Comparison of ENCODE assay signal across 8 cellular contexts in the genomic region with DNA sequence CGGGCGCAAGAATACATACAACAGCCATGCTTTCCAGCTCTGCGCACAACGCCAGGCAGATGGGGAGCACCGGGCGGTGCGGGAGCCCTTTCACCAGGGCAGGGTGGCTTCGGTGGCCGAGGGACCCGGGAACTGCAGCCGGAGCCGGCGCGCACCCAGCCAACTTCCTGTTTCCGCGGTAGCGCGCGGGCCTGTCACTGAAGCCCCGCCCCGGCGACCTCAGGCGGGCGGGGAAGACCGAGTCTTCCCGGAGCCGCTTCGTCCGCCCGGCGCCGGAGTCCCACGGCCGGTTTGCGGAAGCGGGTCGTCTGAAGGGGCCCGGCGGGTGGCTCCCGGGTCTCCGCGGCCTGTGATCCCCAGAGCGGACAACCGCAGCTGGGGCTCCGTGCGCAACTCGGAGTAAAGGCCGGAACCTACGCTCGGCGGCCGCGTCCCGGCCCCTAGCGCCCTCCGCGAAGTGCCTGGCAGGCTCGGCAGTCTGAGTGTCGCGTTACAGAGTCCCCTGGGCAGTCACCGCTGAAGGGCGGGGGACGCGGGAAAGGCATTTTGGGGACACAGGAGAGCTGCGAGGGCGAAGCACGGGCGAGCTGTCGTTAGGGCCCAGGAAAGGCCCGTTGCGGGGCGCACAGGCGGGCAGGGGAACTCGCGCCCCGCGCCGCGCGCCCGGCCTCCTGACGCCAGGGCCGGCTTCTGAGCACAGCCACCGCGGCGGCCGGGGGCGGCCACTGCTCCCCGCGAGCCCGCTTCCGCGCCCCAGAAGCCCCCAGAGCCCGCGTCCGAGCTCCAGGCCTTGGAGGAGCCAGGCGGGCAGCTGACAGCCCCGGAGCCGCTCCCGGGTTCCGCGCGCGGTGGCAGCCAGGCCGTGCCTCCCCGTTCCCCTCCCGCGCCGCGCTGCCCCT. TPM values are rescaled to one million over a fixed set of nuclear protein-coding genes. Genes with fewer than 3 reads are reported as not detected.
DNase-seq lines count a peak whose midpoint lies in the region; ATAC-seq and TF ChIP-seq lines count a peak whose summit lies in the region.

A gene with protein sequence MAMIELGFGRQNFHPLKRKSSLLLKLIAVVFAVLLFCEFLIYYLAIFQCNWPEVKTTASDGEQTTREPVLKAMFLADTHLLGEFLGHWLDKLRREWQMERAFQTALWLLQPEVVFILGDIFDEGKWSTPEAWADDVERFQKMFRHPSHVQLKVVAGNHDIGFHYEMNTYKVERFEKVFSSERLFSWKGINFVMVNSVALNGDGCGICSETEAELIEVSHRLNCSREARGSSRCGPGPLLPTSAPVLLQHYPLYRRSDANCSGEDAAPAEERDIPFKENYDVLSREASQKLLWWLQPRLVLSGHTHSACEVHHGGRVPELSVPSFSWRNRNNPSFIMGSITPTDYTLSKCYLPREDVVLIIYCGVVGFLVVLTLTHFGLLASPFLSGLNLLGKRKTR (minus strand): TSS at position 136 of the 899 bp plus-strand sequence. CDS start 11,053 bp downstream, outside the sequence.

- no peak for TF ChIP-seq EP300 in gastroesophageal sphincter (IDR thresholded peaks at IDR 0.05)
- peak; percentile 26 for TF ChIP-seq EP300 in suprapubic skin (IDR thresholded peaks at IDR 0.05)

- no peaks in the 10 kb centered on the region; the same call in 1 of the 2 replicates for H3K27me3 Mint-ChIP-seq in H9 (ENCODE audit: low read depth)
- no peaks in the 10 kb centered on the region for H3K27me3 Mint-ChIP-seq in activated naive CD4-positive, alpha-beta T cell treated with anti-CD3 and anti-CD28 coated beads for 36 hours (ENCODE audit: low read depth)

- no peak within 1 kb of the TSS for H4K8ac ChIP-seq in H9 (replicated peaks; ENCODE audit: insufficient read length, low read depth, low read length)

- H2BK120ac ChIP-seq in H9 (ENCODE audit: low read depth, low read length, poor library complexity, severe bottlenecking) = no peak within 1 kb of the TSS

- peaks cover 29 to 32% of the 10 kb centered on the region in 2 experiments for H3K4me1 Mint-ChIP-seq in H9
- peaks cover 24% of the 10 kb centered on the region for H3K4me1 Mint-ChIP-seq in activated naive CD4-positive, alpha-beta T cell treated with anti-CD3 and anti-CD28 coated beads for 36 hours (ENCODE audit: low read depth)

- H4K20me1 ChIP-seq in H9 (ENCODE audit: control insufficient read depth, insufficient read depth, insufficient read length) = no peaks in the 10 kb centered on the region
- H4K20me1 ChIP-seq in MM.1S (ENCODE audit: insufficient read depth, low read length) = no peaks in the 10 kb centered on the region

- H2AFZ ChIP-seq in H9 (ENCODE audit: low read length) (no peak within 1 kb of the TSS), MM.1S (ENCODE audit: low read length) (peak within 1 kb of the TSS; percentile 97)

- TF ChIP-seq POLR2A in gastroesophageal sphincter (IDR thresholded peaks at IDR 0.05) = peak; percentile 90 to 94
- peak; percentile 53 to 95 for TF ChIP-seq POLR2A in suprapubic skin (IDR thresholded peaks at IDR 0.05)

- no peak within 1 kb of the TSS for H3K4ac ChIP-seq in H9 (ENCODE audit: low read depth, low read length)

- CTCF ChIA-PET in activated naive CD4-positive, alpha-beta T cell treated with anti-CD3 and anti-CD28 coated beads for 36 hours (lab: Charles Lee) = no interaction called here

- H3T11ph ChIP-seq in H9 (ENCODE audit: low read length) = no peak within 1 kb of the TSS

- H3K36me3 ChIP-seq in MM.1S (replicated peaks; ENCODE audit: insufficient read depth, low read length) (no peaks in the 10 kb centered on the region), gastroesophageal sphincter (peaks cover 0 to 16% of the 10 kb centered on the region in 2 donors), suprapubic skin (peaks cover 5% of the 10 kb centered on the region)

- peaks cover 4% of the 10 kb centered on the region for H3K23me2 ChIP-seq in H9 (ENCODE audit: insufficient read length, low read depth, low read length, poor library complexity, severe bottlenecking)

- peak within 1 kb of the TSS; percentile 58; the same call in 1 of the 2 replicates for H3K14ac ChIP-seq in H9 (ENCODE audit: insufficient read depth, low read length)

- peak within 1 kb of the TSS; percentile 86 for H3K4me3 ChIP-seq in MM.1S (ENCODE audit: low read length)
- peak within 1 kb of the TSS; percentile 65 to 93 for H3K4me3 ChIP-seq in gastroesophageal sphincter
- peak within 1 kb of the TSS; percentile 90 for H3K4me3 ChIP-seq in suprapubic skin

- no peaks in the 10 kb centered on the region for H3K9me3 ChIP-seq in H9 (ENCODE audit: control insufficient read depth, low read depth, low read length)
- no peaks in the 10 kb centered on the region for H3K9me3 ChIP-seq in MM.1S (replicated peaks; ENCODE audit: insufficient read depth, low read length)
- H3K9me3 ChIP-seq in gastroesophageal sphincter = no peaks in the 10 kb centered on the region
- H3K9me3 ChIP-seq in suprapubic skin = no peaks in the 10 kb centered on the region

- no peak within 1 kb of the TSS for H4K5ac ChIP-seq in H9 (ENCODE audit: insufficient read length, low read depth, low read length)

- WGBS in H9 (ENCODE audit: extremely low coverage, insufficient read length, low lambda C conversion rate) = no CpG with 5 or more reads among the region's 110 CpGs
- 0% methylated on average over 14 of the region's 110 CpGs; no CpG with 5 or more reads in 1 of the 2 donors for WGBS in gastroesophageal sphincter (ENCODE audit: low coverage in 1 of 2), 2 donors
- WGBS in suprapubic skin = under 1% methylated on average over 58 of the region's 110 CpGs

- peak within 1 kb of the TSS; percentile 11 for H3K18ac ChIP-seq in H9 (ENCODE audit: insufficient read length, low read depth, low read length)

- H3K79me2 ChIP-seq in H9 (ENCODE audit: insufficient read depth, low read length) = no peaks in the 10 kb centered on the region
- H3K79me2 ChIP-seq in MM.1S (ENCODE audit: low read length) = peaks cover 3% of the 10 kb centered on the region; the same call in 1 of the 2 replicates

- peak within 1 kb of the TSS; percentile 84 to 91 for H3K4me3 Mint-ChIP-seq in H9
- H3K4me3 Mint-ChIP-seq in activated naive CD4-positive, alpha-beta T cell treated with anti-CD3 and anti-CD28 coated beads for 36 hours = peak within 1 kb of the TSS; percentile 89

- no peak within 1 kb of the TSS for H3K23ac ChIP-seq in H9 (ENCODE audit: insufficient read length, low read depth, low read length)

- no peak within 1 kb of the TSS for H4K91ac ChIP-seq in H9 (ENCODE audit: insufficient read length, low read depth, low read length)

- no peak within 1 kb of the TSS for H2BK12ac ChIP-seq in H9 (ENCODE audit: insufficient read length, low read depth, low read length)

- H2BK15ac ChIP-seq in H9 (ENCODE audit: low read depth, low read length) = no peak within 1 kb of the TSS

- TF ChIP-seq CTCF in H9 (conservative IDR thresholded peaks at IDR 0.05) = no peak
- no peak for TF ChIP-seq CTCF in MM.1S (IDR thresholded peaks at IDR 0.05; ENCODE audit: low read length)
- peak in 2 of 4 experiments; percentile 14 to 25 for TF ChIP-seq CTCF in gastroesophageal sphincter (IDR thresholded peaks at IDR 0.05)
- TF ChIP-seq CTCF in suprapubic skin (IDR thresholded peaks at IDR 0.05) = no peak

- no peaks in the 10 kb centered on the region for H3K79me1 ChIP-seq in H9 (ENCODE audit: insufficient read depth, low read depth, low read length, poor library complexity, severe bottlenecking)

- peak within 1 kb of the TSS; percentile 50 for H3K4me2 ChIP-seq in H9 (ENCODE audit: insufficient read depth, insufficient read length, low read length)
- peak within 1 kb of the TSS; percentile 92 for H3K4me2 ChIP-seq in MM.1S (ENCODE audit: low read depth, low read length)

- peaks cover 4% of the 10 kb centered on the region for H3K4me1 ChIP-seq in H9 (ENCODE audit: insufficient read depth, low read length)
- H3K4me1 ChIP-seq in MM.1S (ENCODE audit: low read length) = no peaks in the 10 kb centered on the region
- peaks cover 8 to 23% (median 9%) of the 10 kb centered on the region in 3 donors for H3K4me1 ChIP-seq in gastroesophageal sphincter
- H3K4me1 ChIP-seq in suprapubic skin = peaks cover 26% of the 10 kb centered on the region

- H3K9ac ChIP-seq in H9 (ENCODE audit: extremely low read depth, insufficient read length, low read length) (peak within 1 kb of the TSS; percentile 14), MM.1S (ENCODE audit: low read length) (peak within 1 kb of the TSS; percentile 86)

- 0 out of 2 replicates have a peak, but pooled peaks cover 4% of the 10 kb centered on the region for H3F3A ChIP-seq in MM.1S (ENCODE audit: insufficient read depth, low read length)

- no peak within 1 kb of the TSS for H2BK20ac ChIP-seq in H9 (ENCODE audit: low read depth, low read length, poor library complexity, severe bottlenecking)

- H3K27ac ChIP-seq in H9 (ENCODE audit: insufficient read length, low read depth, low read length) (no peak within 1 kb of the TSS), MM.1S (ENCODE audit: low read length) (peak within 1 kb of the TSS; percentile 70), gastroesophageal sphincter (peak within 1 kb of the TSS; percentile 88 to 100 (median 96)), suprapubic skin (peak within 1 kb of the TSS; percentile 99)

- DNase-seq in GDM1 (lab: John Stamatoyannopoulos, UW) = peak; percentile 87
- DNase-seq in H9 = peak; percentile 88
- DNase-seq in MM.1S = peak; percentile 88
- peak; percentile 85 for DNase-seq in SK-N-DZ (ENCODE audit: low spot score)
- peak; percentile 89 for DNase-seq in activated naive CD4-positive, alpha-beta T cell treated with anti-CD3 and anti-CD28 coated beads for 36 hours
- DNase-seq in occipital lobe (lab: John Stamatoyannopoulos, UW) = peak; percentile 78
- peak; percentile 92 to 94 for DNase-seq in suprapubic skin (ENCODE audit: low spot score in 2 of 2)

- H3K36me3 Mint-ChIP-seq in H9 (ENCODE audit: insufficient read depth in 1 of 3, low read depth in 3 of 3) = no peaks in the 10 kb centered on the region; a peak in 1 of 7 replicates
- H3K36me3 Mint-ChIP-seq in activated naive CD4-positive, alpha-beta T cell treated with anti-CD3 and anti-CD28 coated beads for 36 hours (ENCODE audit: low read depth) = peaks cover 8% of the 10 kb centered on the region

- ATAC-seq in gastroesophageal sphincter = peak; percentile 95

- intact Hi-C loops in activated naive CD4-positive, alpha-beta T cell treated with anti-CD3 and anti-CD28 coated beads for 36 hours (cut with micrococcal nuclease) = loop anchor here (1.0 to 2.0 kb wide), 4 partner anchors 39 to 468 kb away; a partner anchor contains a TSS

- peak within 1 kb of the TSS; percentile 47 to 85 (median 83); a peak in 4 of 7 replicates for H3K27ac Mint-ChIP-seq in H9
- peak within 1 kb of the TSS; percentile 93 for H3K27ac Mint-ChIP-seq in activated naive CD4-positive, alpha-beta T cell treated with anti-CD3 and anti-CD28 coated beads for 36 hours

- H3K9me2 ChIP-seq in MM.1S (replicated peaks; ENCODE audit: insufficient read depth, low read length) = no peaks in the 10 kb centered on the region

- no peak within 1 kb of the TSS for H3K56ac ChIP-seq in H9 (ENCODE audit: insufficient read length, low read depth, low read length)

- H2BK5ac ChIP-seq in H9 (ENCODE audit: insufficient read length, low read length) = no peak within 1 kb of the TSS

- H2AK5ac ChIP-seq in H9 (ENCODE audit: insufficient read length, low read length) = no peak within 1 kb of the TSS

- no peaks in the 10 kb centered on the region for H3K9me3 Mint-ChIP-seq in H9
- no peaks in the 10 kb centered on the region for H3K9me3 Mint-ChIP-seq in activated naive CD4-positive, alpha-beta T cell treated with anti-CD3 and anti-CD28 coated beads for 36 hours

- H3K27me3 ChIP-seq in H9 (ENCODE audit: insufficient read depth, low read length) (no peaks in the 10 kb centered on the region), MM.1S (replicated peaks; ENCODE audit: insufficient read depth, low read length) (no peaks in the 10 kb centered on the region), gastroesophageal sphincter (no peaks in the 10 kb centered on the region), suprapubic skin (no peaks in the 10 kb centered on the region)

RNA-seq across cellular contexts. Expression of the gene that starts here (rescaled TPM):
- total RNA-seq in H9 (2021) = 12.7 and 13.2 TPM in 2 replicates
- 15.1 and 16.8 TPM in 2 replicates for polyA plus RNA-seq in SK-N-DZ (2014; cell fraction: cytosol; rRNA removed)
- polyA plus RNA-seq in SK-N-DZ (2014; cell fraction: nucleus; rRNA removed) = 39.0 and 48.1 TPM in 2 replicates
- total RNA-seq in activated naive CD4-positive, alpha-beta T cell treated with anti-CD3 and anti-CD28 coated beads for 36 hours = 10 to 100 TPM; 30.4 to 34.3 TPM
- total RNA-seq in gastroesophageal sphincter = 10 to 100 TPM; 19.5 to 33.8 (median 21.4) TPM
- 17.6 TPM for total RNA-seq in occipital lobe
- total RNA-seq in suprapubic skin = 10 to 100 TPM; 28.2 to 84.2 (median 40.3) TPM
